ENCODE assay signal across 21 cellular contexts in the genomic region with DNA sequence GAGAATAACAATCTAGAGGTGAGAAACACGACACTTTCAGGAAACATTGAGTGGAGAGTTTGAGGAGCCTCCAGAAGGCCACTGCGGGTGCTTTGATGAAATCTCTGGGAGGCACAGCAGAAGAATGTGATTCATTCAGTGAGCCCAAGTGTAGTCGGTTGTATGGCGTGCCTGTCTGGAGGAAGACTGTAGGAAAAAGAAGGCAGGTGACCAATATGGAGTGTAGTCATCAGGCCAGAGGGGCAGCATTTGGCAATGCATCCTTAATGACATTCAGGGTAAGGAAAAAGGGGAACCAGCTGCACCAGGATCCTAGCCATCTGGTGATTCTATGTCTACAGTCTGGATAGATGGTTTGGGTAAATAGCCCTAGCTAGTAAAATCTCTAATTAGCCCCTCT. TPM values are rescaled to one million over a fixed set of nuclear protein-coding genes. Genes with fewer than 3 reads are reported as not detected.
"Had no signal": no experiment of that assay in that cellular context is flagged by ENCODE, and none has a peak within 500 bp of the region (broad histone marks: within the 10 kb centered on the region; RNA-seq: fewer than 3 reads in every experiment).

No MANE protein-coding gene starts in this region.

RNA-seq across cellular contexts. Expression of a gene that starts 12.3 kb away (rescaled TPM):
- total RNA-seq: lung microvascular endothelial cell, myocyte had no signal
- polyA plus RNA-seq: immature natural killer cell had no signal

RNA-seq across cellular contexts. Expression of a gene that starts 12.9 kb away (rescaled TPM):
- total RNA-seq: left colon, left lobe of liver, left lung, left ventricle myocardium inferior, left ventricle myocardium superior, liver, lower lobe of right lung, lung microvascular endothelial cell, mammary epithelial cell, mesenteric fat pad, mucosa of gallbladder, myocyte had no signal
- polyA plus RNA-seq: immature natural killer cell; keratinocyte; liver; mammary epithelial cell; naive thymus-derived CD4-positive, alpha-beta T cell had no signal

RNA-seq across cellular contexts. Expression of a gene that starts 16.8 kb away (rescaled TPM):
- total RNA-seq: left ventricle myocardium superior, lung microvascular endothelial cell, myocyte had no signal
- polyA plus RNA-seq: immature natural killer cell had no signal

RNA-seq across cellular contexts. Expression of a gene that starts 56.7 kb away (rescaled TPM):
- total RNA-seq: lung microvascular endothelial cell had no signal
- polyA plus RNA-seq: immature natural killer cell had no signal

RNA-seq across cellular contexts. Expression of a gene that starts 59.9 kb away (rescaled TPM):
- total RNA-seq: kidney, kidney epithelial cell, left cardiac atrium, left colon, left lobe of liver, left lung, left ventricle myocardium inferior, left ventricle myocardium superior, lung, lung microvascular endothelial cell, mononuclear cell, mucosa of descending colon, mucosa of gallbladder, myocyte had no signal
- polyA plus RNA-seq: immature natural killer cell, keratinocyte, mammary epithelial cell had no signal
